Comparison of ENCODE assay signal across 27 cellular contexts in genomic region chr3:42753757-42754156, GRCh38. TPM values are rescaled to one million over a fixed set of nuclear protein-coding genes. Genes with fewer than 3 reads are reported as not detected.
"Had no signal": no experiment of that assay in that cellular context is flagged by ENCODE, and none has a peak within 500 bp of the region (broad histone marks: within the 10 kb centered on the region; RNA-seq: fewer than 3 reads in every experiment).

No MANE protein-coding gene starts in this region.

- H3K27me3 ChIP-seq: breast epithelium, esophagus squamous epithelium, ovary, right lobe of liver, tibial nerve had no signal

- H3K36me3 Mint-ChIP-seq: stimulated activated memory B cell treated with anti-CD40 and anti-IgM and Interleukin-4, amounts not matched to agents 10 μg/mL and 1 μg/mL and 100 μg/mL, for 72 hours; T-cell had no signal

- ATAC-seq: left cardiac atrium; naive thymus-derived CD4-positive, alpha-beta T cell; right lobe of liver; stimulated activated memory B cell treated with anti-CD40 and anti-IgM and Interleukin-4, amounts not matched to agents 10 μg/mL and 1 μg/mL and 100 μg/mL, for 72 hours; stimulated activated naive CD8-positive, alpha-beta T cell treated with anti-CD3 and anti-CD28 coated beads, Interleukin-15, amount 100 ng/mL, for 72 hours; T-cell had no signal

- H3K4me3 ChIP-seq: breast epithelium, esophagus squamous epithelium, ovary, right lobe of liver, tibial nerve had no signal

- H3K9me3 Mint-ChIP-seq: activated B cell treated with CpG ODN at 0.5 μM for 24 hours; central memory CD8-positive, alpha-beta T cell; naive thymus-derived CD4-positive, alpha-beta T cell; stimulated activated memory B cell treated with anti-CD40 and anti-IgM and Interleukin-4, amounts not matched to agents 10 μg/mL and 1 μg/mL and 100 μg/mL, for 72 hours; stimulated activated naive CD8-positive, alpha-beta T cell treated with anti-CD3 and anti-CD28 coated beads, Interleukin-15, amount 100 ng/mL, for 72 hours; T-cell; T-helper 2 cell treated with Interferon-gamma antibody and Interleukin-4, amounts not matched to agents 5 μg/mL and 100 μg/mL, for 36 hours had no signal

- H3K27ac ChIP-seq: breast epithelium, epithelial cell of prostate, esophagus squamous epithelium, ovary, right lobe of liver, tibial nerve had no signal

- DNase-seq: activated B cell treated with CpG ODN at 0.5 μM for 24 hours; activated gamma-delta T cell; activated naive CD4-positive, alpha-beta T cell treated with anti-CD3 and anti-CD28 coated beads, Interleukin-2, amount 50 U/mL, for 16 hours; amygdala; dermis blood vessel endothelial cell; effector CD4-positive, alpha-beta T cell; esophagus squamous epithelium; left cardiac atrium; midbrain; naive thymus-derived CD4-positive, alpha-beta T cell; ovary; stimulated activated CD4-positive, alpha-beta T cell treated with anti-CD3 and anti-CD28 coated beads, Interleukin-4, amount 100 ng/mL, for 24 hours; stimulated activated naive CD8-positive, alpha-beta T cell treated with anti-CD3 and anti-CD28 coated beads, Interleukin-15, amount 100 ng/mL, for 72 hours; T-cell had no signal

- H3K9me3 ChIP-seq: breast epithelium, esophagus squamous epithelium, ovary, right lobe of liver, tibial nerve had no signal

- H3K4me3 Mint-ChIP-seq: activated B cell treated with CpG ODN at 0.5 μM for 24 hours; central memory CD8-positive, alpha-beta T cell; naive thymus-derived CD4-positive, alpha-beta T cell; stimulated activated memory B cell treated with anti-CD40 and anti-IgM and Interleukin-4, amounts not matched to agents 10 μg/mL and 1 μg/mL and 100 μg/mL, for 72 hours; stimulated activated naive CD8-positive, alpha-beta T cell treated with anti-CD3 and anti-CD28 coated beads, Interleukin-15, amount 100 ng/mL, for 72 hours; T-cell; T-helper 2 cell treated with Interferon-gamma antibody and Interleukin-4, amounts not matched to agents 5 μg/mL and 100 μg/mL, for 36 hours had no signal

- H3K27ac Mint-ChIP-seq: activated B cell treated with CpG ODN at 0.5 μM for 24 hours; naive thymus-derived CD4-positive, alpha-beta T cell; progenitor cell of endocrine pancreas; stimulated activated memory B cell treated with anti-CD40 and anti-IgM and Interleukin-4, amounts not matched to agents 10 μg/mL and 1 μg/mL and 100 μg/mL, for 72 hours; stimulated activated naive CD8-positive, alpha-beta T cell treated with anti-CD3 and anti-CD28 coated beads, Interleukin-15, amount 100 ng/mL, for 72 hours; T-cell; T-helper 2 cell treated with Interferon-gamma antibody and Interleukin-4, amounts not matched to agents 5 μg/mL and 100 μg/mL, for 36 hours had no signal

- H3K4me1 Mint-ChIP-seq: activated B cell treated with CpG ODN at 0.5 μM for 24 hours; central memory CD8-positive, alpha-beta T cell; stimulated activated memory B cell treated with anti-CD40 and anti-IgM and Interleukin-4, amounts not matched to agents 10 μg/mL and 1 μg/mL and 100 μg/mL, for 72 hours; stimulated activated naive CD8-positive, alpha-beta T cell treated with anti-CD3 and anti-CD28 coated beads, Interleukin-15, amount 100 ng/mL, for 72 hours had no signal

- H3K36me3 ChIP-seq: breast epithelium, esophagus squamous epithelium, ovary, right lobe of liver, tibial nerve had no signal

- H3K27me3 Mint-ChIP-seq: progenitor cell of endocrine pancreas; stimulated activated memory B cell treated with anti-CD40 and anti-IgM and Interleukin-4, amounts not matched to agents 10 μg/mL and 1 μg/mL and 100 μg/mL, for 72 hours had no signal

- H3K4me1 ChIP-seq: breast epithelium had no signal

RNA-seq across cellular contexts. Expression of gene CCDC13, which starts 19.3 kb away (rescaled TPM):
- total RNA-seq: skeletal muscle tissue had no signal

RNA-seq across cellular contexts. Expression of gene HHATL, which starts 51.2 kb away (rescaled TPM):
- total RNA-seq: activated B cell treated with CpG ODN at 0.5 μM for 24 hours; activated CD8-positive, alpha-beta memory T cell treated with anti-CD3 and anti-CD28 coated beads for 36 hours; dermis blood vessel endothelial cell; esophagus squamous epithelium; frontal cortex; naive thymus-derived CD4-positive, alpha-beta T cell; progenitor cell of endocrine pancreas; renal cortical epithelial cell; SK-MEL-5; T-cell had no signal

RNA-seq across cellular contexts. Expression of gene ACKR2, which starts 55.5 kb away (rescaled TPM):
- total RNA-seq: frontal cortex, SK-MEL-5 had no signal
